ENCODE assay signal across 1 cellular context in genomic region chrX:53086464-53086863, GRCh38.
TF ChIP-seq lines count a peak whose summit lies in the region.

No MANE protein-coding gene starts in this region.

TF ChIP-seq in SK-N-SH treated with all-trans-retinoic acid at 6 μM for 48 hours, 23 proteins besides CTCF, POLR2A, EP300 and RAD21 (continued from another document):
- TF ChIP-seq, protein P1, sequence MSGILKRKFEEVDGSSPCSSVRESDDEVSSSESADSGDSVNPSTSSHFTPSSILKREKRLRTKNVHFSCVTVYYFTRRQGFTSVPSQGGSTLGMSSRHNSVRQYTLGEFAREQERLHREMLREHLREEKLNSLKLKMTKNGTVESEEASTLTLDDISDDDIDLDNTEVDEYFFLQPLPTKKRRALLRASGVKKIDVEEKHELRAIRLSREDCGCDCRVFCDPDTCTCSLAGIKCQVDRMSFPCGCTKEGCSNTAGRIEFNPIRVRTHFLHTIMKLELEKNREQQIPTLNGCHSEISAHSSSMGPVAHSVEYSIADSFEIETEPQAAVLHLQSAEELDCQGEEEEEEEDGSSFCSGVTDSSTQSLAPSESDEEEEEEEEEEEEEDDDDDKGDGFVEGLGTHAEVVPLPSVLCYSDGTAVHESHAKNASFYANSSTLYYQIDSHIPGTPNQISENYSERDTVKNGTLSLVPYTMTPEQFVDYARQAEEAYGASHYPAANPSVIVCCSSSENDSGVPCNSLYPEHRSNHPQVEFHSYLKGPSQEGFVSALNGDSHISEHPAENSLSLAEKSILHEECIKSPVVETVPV (CRISPR knock-in tag; IDR thresholded peaks at IDR 0.05), result no peak
- TF ChIP-seq POU6F1 (CRISPR knock-in tag; IDR thresholded peaks at IDR 0.05; ENCODE audit: borderline replicate concordance, low read depth) (no peak), BACH2 (CRISPR knock-in tag; IDR thresholded peaks at IDR 0.05; ENCODE audit: borderline replicate concordance) (no peak), ZFP3 (CRISPR knock-in tag; IDR thresholded peaks at IDR 0.05) (no peak), OSR1 (CRISPR knock-in tag; IDR thresholded peaks at IDR 0.05) (no peak), ISL1 (CRISPR knock-in tag; IDR thresholded peaks at IDR 0.05) (no peak), ZNF565 (CRISPR knock-in tag; conservative IDR thresholded peaks at IDR 0.05; ENCODE audit: low read depth) (no peak)
- TF ChIP-seq, protein P2, sequence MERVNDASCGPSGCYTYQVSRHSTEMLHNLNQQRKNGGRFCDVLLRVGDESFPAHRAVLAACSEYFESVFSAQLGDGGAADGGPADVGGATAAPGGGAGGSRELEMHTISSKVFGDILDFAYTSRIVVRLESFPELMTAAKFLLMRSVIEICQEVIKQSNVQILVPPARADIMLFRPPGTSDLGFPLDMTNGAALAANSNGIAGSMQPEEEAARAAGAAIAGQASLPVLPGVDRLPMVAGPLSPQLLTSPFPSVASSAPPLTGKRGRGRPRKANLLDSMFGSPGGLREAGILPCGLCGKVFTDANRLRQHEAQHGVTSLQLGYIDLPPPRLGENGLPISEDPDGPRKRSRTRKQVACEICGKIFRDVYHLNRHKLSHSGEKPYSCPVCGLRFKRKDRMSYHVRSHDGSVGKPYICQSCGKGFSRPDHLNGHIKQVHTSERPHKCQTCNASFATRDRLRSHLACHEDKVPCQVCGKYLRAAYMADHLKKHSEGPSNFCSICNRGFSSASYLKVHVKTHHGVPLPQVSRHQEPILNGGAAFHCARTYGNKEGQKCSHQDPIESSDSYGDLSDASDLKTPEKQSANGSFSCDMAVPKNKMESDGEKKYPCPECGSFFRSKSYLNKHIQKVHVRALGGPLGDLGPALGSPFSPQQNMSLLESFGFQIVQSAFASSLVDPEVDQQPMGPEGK (CRISPR knock-in tag; IDR thresholded peaks at IDR 0.05; ENCODE audit: borderline replicate concordance), result no peak
